ENCODE assay signal across 1 cellular context in genomic region chr15:34650177-34650576, GRCh38.
TF ChIP-seq lines count a peak whose summit lies in the region.

No MANE protein-coding gene starts in this region.

TF ChIP-seq in K562, 482 proteins besides CTCF, POLR2A, EP300 and RAD21 (continued from another document and continues in another):
- TF ChIP-seq HOXB6 (CRISPR knock-in tag; IDR thresholded peaks at IDR 0.05; ENCODE audit: borderline replicate concordance) = no peak
- TF ChIP-seq GATAD2A (IDR thresholded peaks at IDR 0.05) = no peak
- no peak for TF ChIP-seq PHF21A (IDR thresholded peaks at IDR 0.05; ENCODE audit: borderline replicate concordance, low read depth)
- no peak for TF ChIP-seq ZSCAN32 (CRISPR knock-in tag; IDR thresholded peaks at IDR 0.05)
- no peak for TF ChIP-seq ZNF764 (CRISPR knock-in tag; IDR thresholded peaks at IDR 0.05; ENCODE audit: low read depth)
- TF ChIP-seq RFX1 (IDR thresholded peaks at IDR 0.05) = peak; percentile 66
- TF ChIP-seq, protein P1, sequence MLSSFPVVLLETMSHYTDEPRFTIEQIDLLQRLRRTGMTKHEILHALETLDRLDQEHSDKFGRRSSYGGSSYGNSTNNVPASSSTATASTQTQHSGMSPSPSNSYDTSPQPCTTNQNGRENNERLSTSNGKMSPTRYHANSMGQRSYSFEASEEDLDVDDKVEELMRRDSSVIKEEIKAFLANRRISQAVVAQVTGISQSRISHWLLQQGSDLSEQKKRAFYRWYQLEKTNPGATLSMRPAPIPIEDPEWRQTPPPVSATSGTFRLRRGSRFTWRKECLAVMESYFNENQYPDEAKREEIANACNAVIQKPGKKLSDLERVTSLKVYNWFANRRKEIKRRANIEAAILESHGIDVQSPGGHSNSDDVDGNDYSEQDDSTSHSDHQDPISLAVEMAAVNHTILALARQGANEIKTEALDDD (IDR thresholded peaks at IDR 0.05) = peak; percentile 87; the same call in 1 of the 2 replicates
- TF ChIP-seq TARDBP (IDR thresholded peaks at IDR 0.05) = no peak
- TF ChIP-seq CREM (IDR thresholded peaks at IDR 0.05; ENCODE audit: low read depth) = no peak
- no peak for TF ChIP-seq ZNF436 (CRISPR knock-in tag; IDR thresholded peaks at IDR 0.05)
- TF ChIP-seq MTA1 (IDR thresholded peaks at IDR 0.05; ENCODE audit: borderline replicate concordance) = no peak
- TF ChIP-seq, protein P2, sequence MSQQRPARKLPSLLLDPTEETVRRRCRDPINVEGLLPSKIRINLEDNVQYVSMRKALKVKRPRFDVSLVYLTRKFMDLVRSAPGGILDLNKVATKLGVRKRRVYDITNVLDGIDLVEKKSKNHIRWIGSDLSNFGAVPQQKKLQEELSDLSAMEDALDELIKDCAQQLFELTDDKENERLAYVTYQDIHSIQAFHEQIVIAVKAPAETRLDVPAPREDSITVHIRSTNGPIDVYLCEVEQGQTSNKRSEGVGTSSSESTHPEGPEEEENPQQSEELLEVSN (IDR thresholded peaks at IDR 0.05; ENCODE audit: borderline replicate concordance in 1 of 2, extremely low read depth in 1 of 2, insufficient read depth in 1 of 2, insufficient read length in 1 of 2, low read depth in 1 of 2, low read length in 1 of 2, poor library complexity in 1 of 2, severe bottlenecking in 1 of 2) = no peak
- TF ChIP-seq CBX5 (IDR thresholded peaks at IDR 0.05; ENCODE audit: borderline replicate concordance, low read depth) = no peak
- no peak for TF ChIP-seq SMC3 (conservative IDR thresholded peaks at IDR 0.05; ENCODE audit: insufficient read depth, low read depth, low read length)
- TF ChIP-seq JUND (IDR thresholded peaks at IDR 0.05; ENCODE audit: borderline replicate concordance, low read depth, low read length) = peak; percentile 13; the same call in 1 of the 2 replicates
- TF ChIP-seq JUND (tag; IDR thresholded peaks at IDR 0.05; ENCODE audit: borderline replicate concordance, low read depth, low read length) = no peak; the same call in 2 of the 3 replicates
- TF ChIP-seq JUNB (CRISPR knock-in tag; conservative IDR thresholded peaks at IDR 0.05) = no peak
- TF ChIP-seq FOXP1 (CRISPR knock-in tag; IDR thresholded peaks at IDR 0.05) = no peak
- peak in 1 of 2 experiments; percentile 6; a peak in 1 of 4 replicates for TF ChIP-seq TBL1XR1 (IDR thresholded peaks at IDR 0.05; ENCODE audit: low read length in 2 of 2)
- no peak for TF ChIP-seq NFIX (CRISPR knock-in tag; IDR thresholded peaks at IDR 0.05; ENCODE audit: low read depth)
- TF ChIP-seq POLR2AphosphoS5 (IDR thresholded peaks at IDR 0.05; ENCODE audit: control insufficient read depth, insufficient read depth, low read depth, low read length) = no peak
- no peak for TF ChIP-seq RHOXF2B (CRISPR knock-in tag; conservative IDR thresholded peaks at IDR 0.05)
- TF ChIP-seq FOXK2 (conservative IDR thresholded peaks at IDR 0.05 in 1 of 2, IDR thresholded peaks at IDR 0.05 in 1 of 2; ENCODE audit: low read depth in 2 of 2) = peak in 1 of 2 experiments; percentile 46; a peak in 1 of 4 replicates
- peak; percentile 31; the same call in 1 of the 2 replicates for TF ChIP-seq VEZF1 (CRISPR knock-in tag; IDR thresholded peaks at IDR 0.05)
- no peak for TF ChIP-seq RBM17 (IDR thresholded peaks at IDR 0.05; ENCODE audit: borderline replicate concordance, low read depth, low read length)
- TF ChIP-seq HDAC8 (tag; IDR thresholded peaks at IDR 0.05) = no peak
- TF ChIP-seq KLF10 (CRISPR knock-in tag; IDR thresholded peaks at IDR 0.05) = no peak
- no peak for TF ChIP-seq EP400 (IDR thresholded peaks at IDR 0.05)
- TF ChIP-seq FOSL1 (tag; conservative IDR thresholded peaks at IDR 0.05) = 0 out of 2 replicates have a peak, but pooled peaks have one; percentile 33
- no peak for TF ChIP-seq KAT8 (IDR thresholded peaks at IDR 0.05; ENCODE audit: low read depth)
- no peak for TF ChIP-seq ZNF134 (CRISPR knock-in tag; conservative IDR thresholded peaks at IDR 0.05)
- TF ChIP-seq PCBP1 (IDR thresholded peaks at IDR 0.05; ENCODE audit: low read depth, low read length, poor library complexity, severe bottlenecking) = no peak
- TF ChIP-seq BCLAF1 (IDR thresholded peaks at IDR 0.05; ENCODE audit: borderline replicate concordance in 1 of 2, control insufficient read depth in 1 of 2, low read depth in 2 of 2, low read length in 1 of 2) = no peak
- no peak for TF ChIP-seq PML (IDR thresholded peaks at IDR 0.05; ENCODE audit: low read length)
- no peak for TF ChIP-seq TSC22D4 (tag; IDR thresholded peaks at IDR 0.05)
- TF ChIP-seq EGR1 (conservative IDR thresholded peaks at IDR 0.05) = peak; percentile 97
- TF ChIP-seq, protein P3, sequence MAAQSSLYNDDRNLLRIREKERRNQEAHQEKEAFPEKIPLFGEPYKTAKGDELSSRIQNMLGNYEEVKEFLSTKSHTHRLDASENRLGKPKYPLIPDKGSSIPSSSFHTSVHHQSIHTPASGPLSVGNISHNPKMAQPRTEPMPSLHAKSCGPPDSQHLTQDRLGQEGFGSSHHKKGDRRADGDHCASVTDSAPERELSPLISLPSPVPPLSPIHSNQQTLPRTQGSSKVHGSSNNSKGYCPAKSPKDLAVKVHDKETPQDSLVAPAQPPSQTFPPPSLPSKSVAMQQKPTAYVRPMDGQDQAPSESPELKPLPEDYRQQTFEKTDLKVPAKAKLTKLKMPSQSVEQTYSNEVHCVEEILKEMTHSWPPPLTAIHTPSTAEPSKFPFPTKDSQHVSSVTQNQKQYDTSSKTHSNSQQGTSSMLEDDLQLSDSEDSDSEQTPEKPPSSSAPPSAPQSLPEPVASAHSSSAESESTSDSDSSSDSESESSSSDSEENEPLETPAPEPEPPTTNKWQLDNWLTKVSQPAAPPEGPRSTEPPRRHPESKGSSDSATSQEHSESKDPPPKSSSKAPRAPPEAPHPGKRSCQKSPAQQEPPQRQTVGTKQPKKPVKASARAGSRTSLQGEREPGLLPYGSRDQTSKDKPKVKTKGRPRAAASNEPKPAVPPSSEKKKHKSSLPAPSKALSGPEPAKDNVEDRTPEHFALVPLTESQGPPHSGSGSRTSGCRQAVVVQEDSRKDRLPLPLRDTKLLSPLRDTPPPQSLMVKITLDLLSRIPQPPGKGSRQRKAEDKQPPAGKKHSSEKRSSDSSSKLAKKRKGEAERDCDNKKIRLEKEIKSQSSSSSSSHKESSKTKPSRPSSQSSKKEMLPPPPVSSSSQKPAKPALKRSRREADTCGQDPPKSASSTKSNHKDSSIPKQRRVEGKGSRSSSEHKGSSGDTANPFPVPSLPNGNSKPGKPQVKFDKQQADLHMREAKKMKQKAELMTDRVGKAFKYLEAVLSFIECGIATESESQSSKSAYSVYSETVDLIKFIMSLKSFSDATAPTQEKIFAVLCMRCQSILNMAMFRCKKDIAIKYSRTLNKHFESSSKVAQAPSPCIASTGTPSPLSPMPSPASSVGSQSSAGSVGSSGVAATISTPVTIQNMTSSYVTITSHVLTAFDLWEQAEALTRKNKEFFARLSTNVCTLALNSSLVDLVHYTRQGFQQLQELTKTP (IDR thresholded peaks at IDR 0.05; ENCODE audit: low read depth in 1 of 2, partially characterized antibody in 2 of 2) = no peak
- TF ChIP-seq DPF2 (IDR thresholded peaks at IDR 0.05) = 0 out of 2 replicates have a peak, but pooled peaks have one; percentile 27
- TF ChIP-seq MIER1 (IDR thresholded peaks at IDR 0.05; ENCODE audit: low read depth) = no peak
- no peak for TF ChIP-seq SAFB (IDR thresholded peaks at IDR 0.05; ENCODE audit: borderline replicate concordance, low read depth, low read length)
- TF ChIP-seq SREBF1 (IDR thresholded peaks at IDR 0.05; ENCODE audit: borderline replicate concordance, low read depth, low read length) = no peak
- no peak for TF ChIP-seq RCOR1 (IDR thresholded peaks at IDR 0.05; ENCODE audit: borderline replicate concordance in 1 of 2, low read depth in 2 of 2, low read length in 2 of 2)
- no peak for TF ChIP-seq AFF4 (CRISPR knock-in tag; IDR thresholded peaks at IDR 0.05)
- TF ChIP-seq PHF8 (IDR thresholded peaks at IDR 0.05; ENCODE audit: borderline replicate concordance, low read length) = no peak
- no peak for TF ChIP-seq FIP1L1 (IDR thresholded peaks at IDR 0.05; ENCODE audit: low read depth, low read length, poor library complexity, severe bottlenecking)
- no peak for TF ChIP-seq FOXJ3 (CRISPR knock-in tag; IDR thresholded peaks at IDR 0.05)
- no peak for TF ChIP-seq STAT5A (IDR thresholded peaks at IDR 0.05; ENCODE audit: borderline replicate concordance, low read length)
- TF ChIP-seq REST (CRISPR knock-in tag; IDR thresholded peaks at IDR 0.05; ENCODE audit: low read depth) = no peak
